ENCODE assay signal across 27 cellular contexts in genomic region chr5:6222121-6222520, GRCh38.
A peak's percentile ranks its signal among the peaks of the same experiment; 100 is the strongest.
DNase-seq lines count a peak whose midpoint lies in the region; ATAC-seq, FAIRE-seq and TF ChIP-seq lines count a peak whose summit lies in the region.
"Had no signal": no experiment of that assay in that cellular context is flagged by ENCODE, and none has a peak within 500 bp of the region (broad histone marks: within the 10 kb centered on the region; RNA-seq: fewer than 3 reads in every experiment).

No MANE protein-coding gene starts in this region.

- peak; percentile 84 to 85 for ATAC-seq in activated T-cell treated with anti-CD3 and anti-CD28 coated beads, Interleukin-2, amount 50 U/mL, for 72 hours (replicated peaks in 1 of 2)
- ATAC-seq in GM19463 (IDR thresholded peaks at IDR 0.05; ENCODE audit: unreplicated experiment) = peak; percentile 41
- ATAC-seq in HG03378 (IDR thresholded peaks at IDR 0.05; ENCODE audit: unreplicated experiment) = no peak
- ATAC-seq in Right ventricle myocardium superior (ENCODE audit: poor library complexity) = no peak

- H3K9me3 Mint-ChIP-seq in activated T-cell treated with anti-CD3 and anti-CD28 coated beads, Interleukin-2, amount 50 U/mL, for 72 hours = peaks cover 0 to 4% of the 10 kb centered on the region in 2 donors

- no peak for TF ChIP-seq CTCF in choroid plexus epithelial cell (conservative IDR thresholded peaks at IDR 0.05; ENCODE audit: low read depth, low read length)

- peak; percentile 5 to 20 for DNase-seq in activated T-cell treated with anti-CD3 and anti-CD28 coated beads, Interleukin-2, amount 50 U/mL, for 72 hours
- no peak for DNase-seq in activated T-cell treated with anti-CD3 and anti-CD28 coated beads, Interleukin-2, amount 50 U/mL, for 1 hour
- DNase-seq in RCC 7860 (ENCODE audit: low spot score) (peak; percentile 61), choroid plexus epithelial cell (ENCODE audit: low read depth) (peak; percentile 12), frontal cortex (ENCODE audit: low spot score in 2 of 2) (no peak), Right ventricle myocardium superior (no peak)
- DNase-seq: 8988T; ACHN; BE2C; Calu3; CD8-positive, alpha-beta memory T cell; DMS79 treated with DMSO at 0.1 percent for 48 hours; GM23248; H9; HFFc6; NCI-H1092 treated with DMSO at 0.1 percent for 48 hours; NCI-H1436; NCI-H187 treated with DMSO at 0.1 percent for 48 hours; NCI-H2107; NCI-H446 treated with DMSO at 0.1 percent for 48 hours; NCI-H526; NCI-H82; SHP77 treated with DMSO at 0.1 percent for 48 hours had no signal

- H3K27me3 Mint-ChIP-seq in activated T-cell treated with anti-CD3 and anti-CD28 coated beads, Interleukin-2, amount 50 U/mL, for 72 hours (ENCODE audit: low read depth) = peaks cover 10% of the 10 kb centered on the region
- H3K27me3 Mint-ChIP-seq: IgD-negative memory B cell had no signal

- peak overlapping the region in 1 of 2 donors; percentile 36 for H3K4me3 Mint-ChIP-seq in activated T-cell treated with anti-CD3 and anti-CD28 coated beads, Interleukin-2, amount 50 U/mL, for 72 hours
- H3K4me3 Mint-ChIP-seq: CD14-positive monocyte; CD8-positive, alpha-beta memory T cell; H9; HFFc6; IgD-negative memory B cell had no signal

- FAIRE-seq in RCC 7860 (lab: Jason Lieb, UNC) (no peak), frontal cortex (lab: Jason Lieb, UNC) (no peak)

- no peak overlapping the region for H3K27ac Mint-ChIP-seq in activated T-cell treated with anti-CD3 and anti-CD28 coated beads, Interleukin-2, amount 50 U/mL, for 72 hours
- H3K27ac Mint-ChIP-seq: CD14-positive monocyte; CD8-positive, alpha-beta memory T cell; H9; HFFc6; IgD-negative memory B cell had no signal

- no peaks in the 10 kb centered on the region for H3K4me1 Mint-ChIP-seq in activated T-cell treated with anti-CD3 and anti-CD28 coated beads, Interleukin-2, amount 50 U/mL, for 72 hours (ENCODE audit: low read depth)
- H3K4me1 Mint-ChIP-seq: CD14-positive monocyte; CD8-positive, alpha-beta memory T cell; IgD-negative memory B cell had no signal

- intact Hi-C loops in Right ventricle myocardium superior (cut with DNase I) = no loop called here

- H3K4me3 ChIP-seq in choroid plexus epithelial cell (ENCODE audit: low read depth, low read length) = no peak overlapping the region
- H3K4me3 ChIP-seq: GM23248 had no signal

- H3K36me3 Mint-ChIP-seq in activated T-cell treated with anti-CD3 and anti-CD28 coated beads, Interleukin-2, amount 50 U/mL, for 72 hours (ENCODE audit: insufficient read depth in 2 of 2) = no peaks in the 10 kb centered on the region
- H3K36me3 Mint-ChIP-seq: CD14-positive monocyte; CD8-positive, alpha-beta memory T cell; IgD-negative memory B cell had no signal

Comparison
In these comparisons a context has a peak if more than half of its experiments do, and no peak if none do; other contexts are left out.
1. DNase-seq: peak in activated T-cell treated with anti-CD3 and anti-CD28 coated beads, Interleukin-2, amount 50 U/mL, for 72 hours (2 of 2), RCC 7860 (single experiment) and choroid plexus epithelial cell (single experiment); none in activated T-cell treated with anti-CD3 and anti-CD28 coated beads, Interleukin-2, amount 50 U/mL, for 1 hour (single experiment), frontal cortex (0 of 2) and Right ventricle myocardium superior (single experiment).
2. ATAC-seq: peak in activated T-cell treated with anti-CD3 and anti-CD28 coated beads, Interleukin-2, amount 50 U/mL, for 72 hours (2 of 2) and GM19463 (single experiment); none in HG03378 (single experiment) and Right ventricle myocardium superior (single experiment).